ENCODE assay signal across 18 cellular contexts in genomic region chr3:12782172-12782815, GRCh38. TPM values are rescaled to one million over a fixed set of nuclear protein-coding genes. Genes with fewer than 3 reads are reported as not detected.
DNase-seq lines count a peak whose midpoint lies in the region; ATAC-seq and TF ChIP-seq lines count a peak whose summit lies in the region.
"Had no signal": no experiment of that assay in that cellular context is flagged by ENCODE, and none has a peak within 500 bp of the region (broad histone marks: within the 10 kb centered on the region; RNA-seq: fewer than 3 reads in every experiment).

No MANE protein-coding gene starts in this region.

- TF ChIP-seq CTCF in heart right ventricle (IDR thresholded peaks at IDR 0.05) (no peak), prostate gland (IDR thresholded peaks at IDR 0.05) (no peak)

- intact Hi-C loops in heart right ventricle (cut with DNase I) (no loop called here), prostate gland (cut with DNase I) (no loop called here)

- CTCF ChIA-PET in activated CD4-positive, alpha-beta T cell treated with anti-CD3 and anti-CD28 coated beads, Interleukin-2, amount 10 ng/mL, durations not matched to agents 7 days and 5 days (lab: Charles Lee), result no interaction called here

- peak in 6 of 8 donors; percentile 20 to 88 (median 68) for ATAC-seq in heart right ventricle
- ATAC-seq in GM19395 (IDR thresholded peaks at IDR 0.05; ENCODE audit: unreplicated experiment), result no peak
- ATAC-seq in HG03095 (IDR thresholded peaks at IDR 0.05; ENCODE audit: unreplicated experiment), result no peak
- ATAC-seq: left colon had no signal

- H3K9me3 ChIP-seq in heart right ventricle (no peaks in the 10 kb centered on the region), prostate gland (no peaks in the 10 kb centered on the region)
- H3K9me3 ChIP-seq: Peyer's patch had no signal

- H3K27ac ChIP-seq in heart right ventricle, result no peak overlapping the region
- no peak overlapping the region for H3K27ac ChIP-seq in prostate gland
- H3K27ac ChIP-seq: Peyer's patch had no signal

- no peaks in the 10 kb centered on the region for H3K4me1 ChIP-seq in heart right ventricle
- no peaks in the 10 kb centered on the region for H3K4me1 ChIP-seq in prostate gland (replicated peaks)
- H3K4me1 ChIP-seq: Peyer's patch had no signal

- H3K4me3 ChIP-seq in heart right ventricle (no peak overlapping the region), prostate gland (no peak overlapping the region)
- H3K4me3 ChIP-seq: Peyer's patch had no signal

- no peak overlapping the region for H3K4me3 Mint-ChIP-seq in activated CD4-positive, alpha-beta T cell treated with anti-CD3 and anti-CD28 coated beads, Interleukin-2, amount 10 ng/mL, durations not matched to agents 7 days and 5 days
- H3K4me3 Mint-ChIP-seq: dendritic cell treated with granulocyte-macrophage colony-stimulating factor and Interleukin-4, amounts not matched to agents 40 ng/mL and 50 ng/mL, for 4 days; IgD-negative memory B cell had no signal

- no peak for TF ChIP-seq POLR2A in prostate gland (IDR thresholded peaks at IDR 0.05)

- H3K36me3 ChIP-seq in heart right ventricle (no peaks in the 10 kb centered on the region), prostate gland (no peaks in the 10 kb centered on the region)
- H3K36me3 ChIP-seq: Peyer's patch had no signal

- POLR2A ChIA-PET in activated CD4-positive, alpha-beta T cell treated with anti-CD3 and anti-CD28 coated beads, Interleukin-2, amount 10 ng/mL, durations not matched to agents 7 days and 5 days (lab: Charles Lee), result no interaction called here

- peaks cover 27% of the 10 kb centered on the region for H3K27me3 Mint-ChIP-seq in activated CD4-positive, alpha-beta T cell treated with anti-CD3 and anti-CD28 coated beads, Interleukin-2, amount 10 ng/mL, durations not matched to agents 7 days and 5 days

- peak; percentile 29 for DNase-seq in activated CD4-positive, alpha-beta T cell treated with anti-CD3 and anti-CD28 coated beads for 48 hours
- no peak for DNase-seq in activated CD4-positive, alpha-beta T cell treated with anti-CD3 and anti-CD28 coated beads, Interleukin-2, amount 10 ng/mL, durations not matched to agents 7 days and 5 days
- DNase-seq in RPMI7951 (ENCODE audit: low read depth) (peak; percentile 28), heart right ventricle (no peak), prostate gland (ENCODE audit: low spot score) (peak; percentile 51), NCI-H524 treated with DMSO at 0.1 percent for 48 hours (lab: John Stamatoyannopoulos, UW) (no peak)
- DNase-seq: activated CD8-positive, alpha-beta memory T cell treated with anti-CD3 and anti-CD28 coated beads for 24 hours; activated naive CD4-positive, alpha-beta T cell treated with anti-CD3 and anti-CD28 coated beads, Interleukin-2, amount 50 U/mL, for 16 hours; DMS79 treated with DMSO at 0.1 percent for 48 hours; left colon; NCI-H187; stimulated activated CD8-positive, alpha-beta memory T cell treated with anti-CD3 and anti-CD28 coated beads, Interleukin-4, amount 100 ng/mL, for 48 hours had no signal

- no peaks in the 10 kb centered on the region for H3K4me1 Mint-ChIP-seq in activated CD4-positive, alpha-beta T cell treated with anti-CD3 and anti-CD28 coated beads, Interleukin-2, amount 10 ng/mL, durations not matched to agents 7 days and 5 days
- H3K4me1 Mint-ChIP-seq: IgD-negative memory B cell had no signal

- H3K27me3 ChIP-seq in heart right ventricle (no peaks in the 10 kb centered on the region), prostate gland (replicated peaks; ENCODE audit: insufficient read depth) (no peaks in the 10 kb centered on the region)
- H3K27me3 ChIP-seq: Peyer's patch had no signal

- no peaks in the 10 kb centered on the region for H3K36me3 Mint-ChIP-seq in activated CD4-positive, alpha-beta T cell treated with anti-CD3 and anti-CD28 coated beads, Interleukin-2, amount 10 ng/mL, durations not matched to agents 7 days and 5 days (ENCODE audit: low read depth)
- H3K36me3 Mint-ChIP-seq: IgD-negative memory B cell had no signal

- 67% methylated on average over 6 of the region's 6 CpGs for WGBS in heart right ventricle, 2 donors
- WGBS in prostate gland, result 61% methylated on average over 6 of the region's 6 CpGs

- H3K27ac Mint-ChIP-seq in activated CD4-positive, alpha-beta T cell treated with anti-CD3 and anti-CD28 coated beads, Interleukin-2, amount 10 ng/mL, durations not matched to agents 7 days and 5 days, result no peak overlapping the region
- H3K27ac Mint-ChIP-seq: dendritic cell treated with granulocyte-macrophage colony-stimulating factor and Interleukin-4, amounts not matched to agents 40 ng/mL and 50 ng/mL, for 4 days; IgD-negative memory B cell had no signal

- no peaks in the 10 kb centered on the region for H3K9me3 Mint-ChIP-seq in activated CD4-positive, alpha-beta T cell treated with anti-CD3 and anti-CD28 coated beads, Interleukin-2, amount 10 ng/mL, durations not matched to agents 7 days and 5 days
- H3K9me3 Mint-ChIP-seq: dendritic cell treated with granulocyte-macrophage colony-stimulating factor and Interleukin-4, amounts not matched to agents 40 ng/mL and 50 ng/mL, for 4 days; IgD-negative memory B cell had no signal

RNA-seq across cellular contexts. Expression of gene CAND2, which starts 14.2 kb away (rescaled TPM):
- under 1 TPM; 0.84 to 0.98 TPM for total RNA-seq in activated CD4-positive, alpha-beta T cell treated with anti-CD3 and anti-CD28 coated beads, Interleukin-2, amount 10 ng/mL, durations not matched to agents 7 days and 5 days
- total RNA-seq in RPMI7951 (2014; rRNA removed; shearing (Covaris generic)), result under 0.01 and 0.29 TPM in 2 replicates
- total RNA-seq in heart right ventricle (10 to 100 TPM; 46.9 to 99.0 (median 68.4) TPM), prostate gland (10 to 100 TPM in 1 of 2 donors, 1 to 10 TPM in 1; 8.4 to 86.3 TPM)
- polyA plus RNA-seq in heart right ventricle, result 10 to 100 TPM in 1 of 2 donors, 1 to 10 TPM in 1; 9.2 to 39.5 TPM

RNA-seq across cellular contexts. Expression of gene TMEM40, which starts 23.2 kb away (rescaled TPM):
- not detected for total RNA-seq in activated CD4-positive, alpha-beta T cell treated with anti-CD3 and anti-CD28 coated beads, Interleukin-2, amount 10 ng/mL, durations not matched to agents 7 days and 5 days
- total RNA-seq in RPMI7951 (2014; rRNA removed; shearing (Covaris generic)), result not detected in 2 replicates
- total RNA-seq in heart right ventricle, result 1 to 10 TPM in 9 of 10 donors, under 1 TPM in 1; 0.68 to 6.9 (median 2.3) TPM
- 10 to 100 TPM in 1 of 2 donors, under 1 TPM in 1; 0.71 to 10.1 TPM for polyA plus RNA-seq in heart right ventricle
- total RNA-seq in prostate gland, result 1 to 10 TPM; 1.9 to 8.5 TPM
- total RNA-seq: left colon; Peyer's patch; T-helper 2 cell treated with Interferon-gamma antibody and Interleukin-4, amounts not matched to agents 100 ng/mL and 5 ng/mL, for 36 hours had no signal

RNA-seq across cellular contexts. Expression of gene RPL32, which starts 59.1 kb away (rescaled TPM):
- total RNA-seq in activated CD4-positive, alpha-beta T cell treated with anti-CD3 and anti-CD28 coated beads, Interleukin-2, amount 10 ng/mL, durations not matched to agents 7 days and 5 days, result 1,000 to 10,000 TPM; 2,113 to 2,760 TPM
- 1,815 and 2,401 TPM in 2 replicates for total RNA-seq in RPMI7951 (2014; rRNA removed; shearing (Covaris generic))
- total RNA-seq in heart right ventricle (1,000 to 10,000 TPM in 2 of 10 donors, 100 to 1,000 TPM in 8; 827 to 1,102 (median 884) TPM), prostate gland (1,000 to 10,000 TPM in 1 of 2 donors, 100 to 1,000 TPM in 1; 851 to 1,881 TPM)
- 1,000 to 10,000 TPM; 1,113 to 2,488 TPM for polyA plus RNA-seq in heart right ventricle

Comparison
In these comparisons a context has a peak if more than half of its experiments do, and no peak if none do; other contexts are left out.
1. DNase-seq: peak in activated CD4-positive, alpha-beta T cell treated with anti-CD3 and anti-CD28 coated beads for 48 hours (single experiment), RPMI7951 (single experiment) and prostate gland (single experiment); none in activated CD4-positive, alpha-beta T cell treated with anti-CD3 and anti-CD28 coated beads, Interleukin-2, amount 10 ng/mL, durations not matched to agents 7 days and 5 days (single experiment), heart right ventricle (0 of 2) and NCI-H524 treated with DMSO at 0.1 percent for 48 hours (single experiment).
2. ATAC-seq: peak in heart right ventricle (6 of 8); none in GM19395 (single experiment) and HG03095 (single experiment).